17 cellular contexts compared by ENCODE assay signal in the genomic region with DNA sequence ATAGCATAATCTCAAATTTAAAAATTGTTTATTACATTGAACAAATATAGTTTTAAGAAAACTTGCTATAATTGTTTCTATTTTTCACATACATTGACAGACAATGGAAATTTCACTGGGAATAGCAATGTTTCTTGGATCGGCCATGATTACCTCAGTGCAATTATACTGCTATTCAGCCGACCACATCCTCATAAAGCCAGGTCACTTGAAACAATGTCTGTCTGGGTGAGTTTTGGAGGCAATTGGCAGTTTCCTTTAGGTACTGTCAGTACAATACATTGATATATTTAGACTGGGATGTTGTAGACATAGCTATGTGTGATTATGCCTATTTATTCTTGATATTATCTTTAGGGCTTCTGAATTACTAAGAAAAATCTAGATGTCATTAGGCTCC.
DNase-seq lines count a peak whose midpoint lies in the region; ATAC-seq, FAIRE-seq and TF ChIP-seq lines count a peak whose summit lies in the region.
"Had no signal": no experiment of that assay in that cellular context is flagged by ENCODE, and none has a peak within 500 bp of the region (broad histone marks: within the 10 kb centered on the region; RNA-seq: fewer than 3 reads in every experiment).

No MANE protein-coding gene starts in this region.

- H3K9me3 ChIP-seq in A549 (0 out of 3 replicates have a peak, but pooled peaks cover 6% of the 10 kb centered on the region), RWPE2 (ENCODE audit: severe bottlenecking) (no peaks in the 10 kb centered on the region)

- CTCF ChIA-PET in A549 (lab: Yijun Ruan, JAX), result interaction anchor here (1.0 to 2.0 kb wide), 2 partner anchors 82 to 165 kb away, joined by 3 to 4 read pairs; no protein-coding TSS in a partner anchor
- CTCF ChIA-PET in activated CD4-positive, alpha-beta T cell treated with anti-CD3 and anti-CD28 coated beads for 36 hours (lab: Charles Lee), result no interaction called here

- no peak overlapping the region for H3K27ac Mint-ChIP-seq in activated CD4-positive, alpha-beta T cell treated with anti-CD3 and anti-CD28 coated beads for 36 hours

- H3K27ac ChIP-seq in A549 (peak overlapping the region; percentile 70 to 76; a peak in 4 of 6 replicates), RWPE2 (ENCODE audit: poor library complexity, severe bottlenecking) (peak overlapping the region; percentile 94)
- H3K27ac ChIP-seq: C4-2B had no signal

- WGBS in A549 (ENCODE audit: missing lambda C conversion rate), result 87% methylated on average over 2 of the region's 2 CpGs

- H3K4me3 ChIP-seq in A549 (no peak overlapping the region), RWPE2 (ENCODE audit: severe bottlenecking) (no peak overlapping the region)

- H3K27me3 ChIP-seq in RWPE2 (ENCODE audit: insufficient read depth, poor library complexity, severe bottlenecking), result no peaks in the 10 kb centered on the region

- POLR2A ChIA-PET in A549 (lab: Yijun Ruan, JAX), result no interaction called here
- POLR2A ChIA-PET in activated CD4-positive, alpha-beta T cell treated with anti-CD3 and anti-CD28 coated beads for 36 hours (lab: Charles Lee), result no interaction called here

- no peak for TF ChIP-seq POLR2A in A549 (IDR thresholded peaks at IDR 0.05; ENCODE audit: low read length)

- DNase-seq in A549 (ENCODE audit: low read depth in 1 of 2, low spot score in 1 of 2) (no peak), H4 (ENCODE audit: low spot score) (peak; percentile 48), RWPE2 (ENCODE audit: low spot score) (no peak), glomerular visceral epithelial cell (ENCODE audit: extremely low spot score) (peak; percentile 36), GM19240 (ENCODE audit: insufficient read length, low spot score) (no peak), NCI-H146 treated with DMSO at 0.1 percent for 48 hours (lab: John Stamatoyannopoulos, UW; ENCODE audit: unreplicated experiment) (no peak)
- DNase-seq in stimulated activated CD4-positive, alpha-beta T cell treated with anti-CD3 and anti-CD28 coated beads, Interleukin-4, amount 100 ng/mL, for 4 hours, result no peak
- no peak for DNase-seq in activated CD4-positive, alpha-beta T cell treated with anti-CD3 and anti-CD28 coated beads for 36 hours
- DNase-seq: DMS 273 treated with DMSO at 0.1 percent for 48 hours, HCEC 1CT, KG1, NCI-H1436, NCI-H2029 treated with DMSO at 0.1 percent for 48 hours, NCI-H510A, SHP77 had no signal

- H3K27me3 Mint-ChIP-seq in activated CD4-positive, alpha-beta T cell treated with anti-CD3 and anti-CD28 coated beads for 36 hours, result no peaks in the 10 kb centered on the region

- no peak for TF ChIP-seq RAD21 in A549 (conservative IDR thresholded peaks at IDR 0.05 in 1 of 2, IDR thresholded peaks at IDR 0.05 in 1 of 2)

- no peaks in the 10 kb centered on the region for H3K9me3 Mint-ChIP-seq in activated CD4-positive, alpha-beta T cell treated with anti-CD3 and anti-CD28 coated beads for 36 hours (ENCODE audit: low read depth)

- H3K4me3 Mint-ChIP-seq in activated CD4-positive, alpha-beta T cell treated with anti-CD3 and anti-CD28 coated beads for 36 hours, result no peak overlapping the region

- H3K36me3 Mint-ChIP-seq in activated CD4-positive, alpha-beta T cell treated with anti-CD3 and anti-CD28 coated beads for 36 hours (ENCODE audit: low read depth), result no peaks in the 10 kb centered on the region

- H3K4me1 ChIP-seq in A549 (peaks cover 25% of the 10 kb centered on the region), RWPE2 (ENCODE audit: insufficient read depth, poor library complexity, severe bottlenecking) (peaks cover 26% of the 10 kb centered on the region)

- ATAC-seq in A549, result no peak
- no peak for ATAC-seq in RWPE2 (ENCODE audit: low read depth)
- ATAC-seq in activated CD4-positive, alpha-beta T cell treated with anti-CD3 and anti-CD28 coated beads for 36 hours, result no peak

- no peaks in the 10 kb centered on the region for H3K36me3 ChIP-seq in RWPE2 (ENCODE audit: low read depth)

- no peak for FAIRE-seq in A549 (lab: Jason Lieb, UNC)
- FAIRE-seq: GM19239 had no signal

- TF ChIP-seq CTCF in A549 (IDR thresholded peaks at IDR 0.05), result no peak
- TF ChIP-seq CTCF in RWPE2 (IDR thresholded peaks at IDR 0.05; ENCODE audit: poor library complexity, severe bottlenecking), result no peak

- no peak for TF ChIP-seq EP300 in A549 (IDR thresholded peaks at IDR 0.05)

- intact Hi-C loops in activated CD4-positive, alpha-beta T cell treated with anti-CD3 and anti-CD28 coated beads for 36 hours (cut with DNase I, micrococcal nuclease), result no loop called here

- no peaks in the 10 kb centered on the region for H3K4me1 Mint-ChIP-seq in activated CD4-positive, alpha-beta T cell treated with anti-CD3 and anti-CD28 coated beads for 36 hours

- peak overlapping the region; percentile 81; the same call in 1 of the 3 replicates for H3K4me2 ChIP-seq in A549

TF ChIP-seq in A549, 52 proteins besides CTCF, POLR2A, EP300 and RAD21:
- TF ChIP-seq CHD2 (IDR thresholded peaks at IDR 0.05; ENCODE audit: low read length, partially characterized antibody) (no peak), ZC3H11A (IDR thresholded peaks at IDR 0.05) (no peak), NFE2L2 (conservative IDR thresholded peaks at IDR 0.05; ENCODE audit: low read length) (no peak), CEBPB (IDR thresholded peaks at IDR 0.05) (no peak), KDM5A (IDR thresholded peaks at IDR 0.05) (no peak), MAZ (IDR thresholded peaks at IDR 0.05; ENCODE audit: borderline replicate concordance, low read depth, low read length) (no peak), RCOR1 (IDR thresholded peaks at IDR 0.05; ENCODE audit: low read depth, low read length) (no peak), KDM1A (IDR thresholded peaks at IDR 0.05; ENCODE audit: low read depth) (no peak), HOXB13 (CRISPR knock-in tag; IDR thresholded peaks at IDR 0.05; ENCODE audit: low read depth) (no peak), NR3C1 (IDR thresholded peaks at IDR 0.05) (no peak), EHF (CRISPR knock-in tag; IDR thresholded peaks at IDR 0.05) (no peak), HOXA7 (CRISPR knock-in tag; IDR thresholded peaks at IDR 0.05) (no peak), RNF2 (IDR thresholded peaks at IDR 0.05; ENCODE audit: borderline replicate concordance, low read depth) (no peak), NPAS2 (CRISPR knock-in tag; IDR thresholded peaks at IDR 0.05; ENCODE audit: borderline replicate concordance) (no peak), FOXS1 (CRISPR knock-in tag; IDR thresholded peaks at IDR 0.05) (no peak), RARB (CRISPR knock-in tag; IDR thresholded peaks at IDR 0.05) (no peak)
- TF ChIP-seq, protein P1, sequence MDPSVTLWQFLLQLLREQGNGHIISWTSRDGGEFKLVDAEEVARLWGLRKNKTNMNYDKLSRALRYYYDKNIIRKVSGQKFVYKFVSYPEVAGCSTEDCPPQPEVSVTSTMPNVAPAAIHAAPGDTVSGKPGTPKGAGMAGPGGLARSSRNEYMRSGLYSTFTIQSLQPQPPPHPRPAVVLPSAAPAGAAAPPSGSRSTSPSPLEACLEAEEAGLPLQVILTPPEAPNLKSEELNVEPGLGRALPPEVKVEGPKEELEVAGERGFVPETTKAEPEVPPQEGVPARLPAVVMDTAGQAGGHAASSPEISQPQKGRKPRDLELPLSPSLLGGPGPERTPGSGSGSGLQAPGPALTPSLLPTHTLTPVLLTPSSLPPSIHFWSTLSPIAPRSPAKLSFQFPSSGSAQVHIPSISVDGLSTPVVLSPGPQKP (IDR thresholded peaks at IDR 0.05; ENCODE audit: low read depth, low read length), result no peak
- TF ChIP-seq, protein P2, sequence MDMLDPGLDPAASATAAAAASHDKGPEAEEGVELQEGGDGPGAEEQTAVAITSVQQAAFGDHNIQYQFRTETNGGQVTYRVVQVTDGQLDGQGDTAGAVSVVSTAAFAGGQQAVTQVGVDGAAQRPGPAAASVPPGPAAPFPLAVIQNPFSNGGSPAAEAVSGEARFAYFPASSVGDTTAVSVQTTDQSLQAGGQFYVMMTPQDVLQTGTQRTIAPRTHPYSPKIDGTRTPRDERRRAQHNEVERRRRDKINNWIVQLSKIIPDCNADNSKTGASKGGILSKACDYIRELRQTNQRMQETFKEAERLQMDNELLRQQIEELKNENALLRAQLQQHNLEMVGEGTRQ (IDR thresholded peaks at IDR 0.05), result no peak
- TF ChIP-seq, protein P3, sequence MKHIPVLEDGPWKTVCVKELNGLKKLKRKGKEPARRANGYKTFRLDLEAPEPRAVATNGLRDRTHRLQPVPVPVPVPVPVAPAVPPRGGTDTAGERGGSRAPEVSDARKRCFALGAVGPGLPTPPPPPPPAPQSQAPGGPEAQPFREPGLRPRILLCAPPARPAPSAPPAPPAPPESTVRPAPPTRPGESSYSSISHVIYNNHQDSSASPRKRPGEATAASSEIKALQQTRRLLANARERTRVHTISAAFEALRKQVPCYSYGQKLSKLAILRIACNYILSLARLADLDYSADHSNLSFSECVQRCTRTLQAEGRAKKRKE (CRISPR knock-in tag; IDR thresholded peaks at IDR 0.05; ENCODE audit: low read depth), result no peak

Comparison
In these comparisons a context has a peak if more than half of its experiments do, and no peak if none do; other contexts are left out.
1. DNase-seq: peak in H4 (single experiment) and glomerular visceral epithelial cell (single experiment); none in A549 (0 of 2), RWPE2 (single experiment), stimulated activated CD4-positive, alpha-beta T cell treated with anti-CD3 and anti-CD28 coated beads, Interleukin-4, amount 100 ng/mL, for 4 hours (0 of 2), activated CD4-positive, alpha-beta T cell treated with anti-CD3 and anti-CD28 coated beads for 36 hours (single experiment), GM19240 (single experiment) and NCI-H146 treated with DMSO at 0.1 percent for 48 hours (single experiment).